ENCODE assay signal across 1 cellular context in genomic region chr20:38806855-38807655, GRCh38.
TF ChIP-seq lines count a peak whose summit lies in the region.

No MANE protein-coding gene starts in this region.

TF ChIP-seq in GM23338, 12 proteins besides CTCF, POLR2A, EP300 and RAD21 (continued from another document):
- TF ChIP-seq, protein P1, sequence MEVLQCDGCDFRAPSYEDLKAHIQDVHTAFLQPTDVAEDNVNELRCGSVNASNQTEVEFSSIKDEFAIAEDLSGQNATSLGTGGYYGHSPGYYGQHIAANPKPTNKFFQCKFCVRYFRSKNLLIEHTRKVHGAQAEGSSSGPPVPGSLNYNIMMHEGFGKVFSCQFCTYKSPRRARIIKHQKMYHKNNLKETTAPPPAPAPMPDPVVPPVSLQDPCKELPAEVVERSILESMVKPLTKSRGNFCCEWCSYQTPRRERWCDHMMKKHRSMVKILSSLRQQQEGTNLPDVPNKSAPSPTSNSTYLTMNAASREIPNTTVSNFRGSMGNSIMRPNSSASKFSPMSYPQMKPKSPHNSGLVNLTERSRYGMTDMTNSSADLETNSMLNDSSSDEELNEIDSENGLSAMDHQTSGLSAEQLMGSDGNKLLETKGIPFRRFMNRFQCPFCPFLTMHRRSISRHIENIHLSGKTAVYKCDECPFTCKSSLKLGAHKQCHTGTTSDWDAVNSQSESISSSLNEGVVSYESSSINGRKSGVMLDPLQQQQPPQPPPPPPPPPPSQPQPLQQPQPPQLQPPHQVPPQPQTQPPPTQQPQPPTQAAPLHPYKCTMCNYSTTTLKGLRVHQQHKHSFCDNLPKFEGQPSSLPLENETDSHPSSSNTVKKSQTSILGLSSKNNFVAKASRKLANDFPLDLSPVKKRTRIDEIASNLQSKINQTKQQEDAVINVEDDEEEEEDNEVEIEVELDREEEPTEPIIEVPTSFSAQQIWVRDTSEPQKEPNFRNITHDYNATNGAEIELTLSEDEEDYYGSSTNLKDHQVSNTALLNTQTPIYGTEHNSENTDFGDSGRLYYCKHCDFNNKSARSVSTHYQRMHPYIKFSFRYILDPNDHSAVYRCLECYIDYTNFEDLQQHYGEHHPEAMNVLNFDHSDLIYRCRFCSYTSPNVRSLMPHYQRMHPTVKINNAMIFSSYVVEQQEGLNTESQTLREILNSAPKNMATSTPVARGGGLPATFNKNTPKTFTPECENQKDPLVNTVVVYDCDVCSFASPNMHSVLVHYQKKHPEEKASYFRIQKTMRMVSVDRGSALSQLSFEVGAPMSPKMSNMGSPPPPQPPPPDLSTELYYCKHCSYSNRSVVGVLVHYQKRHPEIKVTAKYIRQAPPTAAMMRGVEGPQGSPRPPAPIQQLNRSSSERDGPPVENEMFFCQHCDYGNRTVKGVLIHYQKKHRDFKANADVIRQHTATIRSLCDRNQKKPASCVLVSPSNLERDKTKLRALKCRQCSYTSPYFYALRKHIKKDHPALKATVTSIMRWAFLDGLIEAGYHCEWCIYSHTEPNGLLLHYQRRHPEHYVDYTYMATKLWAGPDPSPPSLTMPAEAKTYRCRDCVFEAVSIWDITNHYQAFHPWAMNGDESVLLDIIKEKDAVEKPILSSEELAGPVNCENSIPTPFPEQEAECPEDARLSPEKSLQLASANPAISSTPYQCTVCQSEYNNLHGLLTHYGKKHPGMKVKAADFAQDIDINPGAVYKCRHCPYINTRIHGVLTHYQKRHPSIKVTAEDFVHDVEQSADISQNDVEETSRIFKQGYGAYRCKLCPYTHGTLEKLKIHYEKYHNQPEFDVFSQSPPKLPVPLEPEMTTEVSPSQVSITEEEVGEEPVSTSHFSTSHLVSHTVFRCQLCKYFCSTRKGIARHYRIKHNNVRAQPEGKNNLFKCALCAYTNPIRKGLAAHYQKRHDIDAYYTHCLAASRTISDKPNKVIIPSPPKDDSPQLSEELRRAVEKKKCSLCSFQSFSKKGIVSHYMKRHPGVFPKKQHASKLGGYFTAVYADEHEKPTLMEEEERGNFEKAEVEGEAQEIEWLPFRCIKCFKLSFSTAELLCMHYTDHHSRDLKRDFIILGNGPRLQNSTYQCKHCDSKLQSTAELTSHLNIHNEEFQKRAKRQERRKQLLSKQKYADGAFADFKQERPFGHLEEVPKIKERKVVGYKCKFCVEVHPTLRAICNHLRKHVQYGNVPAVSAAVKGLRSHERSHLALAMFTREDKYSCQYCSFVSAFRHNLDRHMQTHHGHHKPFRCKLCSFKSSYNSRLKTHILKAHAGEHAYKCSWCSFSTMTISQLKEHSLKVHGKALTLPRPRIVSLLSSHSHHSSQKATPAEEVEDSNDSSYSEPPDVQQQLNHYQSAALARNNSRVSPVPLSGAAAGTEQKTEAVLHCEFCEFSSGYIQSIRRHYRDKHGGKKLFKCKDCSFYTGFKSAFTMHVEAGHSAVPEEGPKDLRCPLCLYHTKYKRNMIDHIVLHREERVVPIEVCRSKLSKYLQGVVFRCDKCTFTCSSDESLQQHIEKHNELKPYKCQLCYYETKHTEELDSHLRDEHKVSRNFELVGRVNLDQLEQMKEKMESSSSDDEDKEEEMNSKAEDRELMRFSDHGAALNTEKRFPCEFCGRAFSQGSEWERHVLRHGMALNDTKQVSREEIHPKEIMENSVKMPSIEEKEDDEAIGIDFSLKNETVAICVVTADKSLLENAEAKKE (CRISPR knock-in tag; IDR thresholded peaks at IDR 0.05), result no peak
- TF ChIP-seq POLR2AphosphoS5 (IDR thresholded peaks at IDR 0.05; ENCODE audit: low read depth), result no peak
- TF ChIP-seq ZNF331 (CRISPR knock-in tag; IDR thresholded peaks at IDR 0.05; ENCODE audit: low read depth), result no peak
- TF ChIP-seq ZNF114 (CRISPR knock-in tag; IDR thresholded peaks at IDR 0.05), result no peak
- TF ChIP-seq, protein P2, sequence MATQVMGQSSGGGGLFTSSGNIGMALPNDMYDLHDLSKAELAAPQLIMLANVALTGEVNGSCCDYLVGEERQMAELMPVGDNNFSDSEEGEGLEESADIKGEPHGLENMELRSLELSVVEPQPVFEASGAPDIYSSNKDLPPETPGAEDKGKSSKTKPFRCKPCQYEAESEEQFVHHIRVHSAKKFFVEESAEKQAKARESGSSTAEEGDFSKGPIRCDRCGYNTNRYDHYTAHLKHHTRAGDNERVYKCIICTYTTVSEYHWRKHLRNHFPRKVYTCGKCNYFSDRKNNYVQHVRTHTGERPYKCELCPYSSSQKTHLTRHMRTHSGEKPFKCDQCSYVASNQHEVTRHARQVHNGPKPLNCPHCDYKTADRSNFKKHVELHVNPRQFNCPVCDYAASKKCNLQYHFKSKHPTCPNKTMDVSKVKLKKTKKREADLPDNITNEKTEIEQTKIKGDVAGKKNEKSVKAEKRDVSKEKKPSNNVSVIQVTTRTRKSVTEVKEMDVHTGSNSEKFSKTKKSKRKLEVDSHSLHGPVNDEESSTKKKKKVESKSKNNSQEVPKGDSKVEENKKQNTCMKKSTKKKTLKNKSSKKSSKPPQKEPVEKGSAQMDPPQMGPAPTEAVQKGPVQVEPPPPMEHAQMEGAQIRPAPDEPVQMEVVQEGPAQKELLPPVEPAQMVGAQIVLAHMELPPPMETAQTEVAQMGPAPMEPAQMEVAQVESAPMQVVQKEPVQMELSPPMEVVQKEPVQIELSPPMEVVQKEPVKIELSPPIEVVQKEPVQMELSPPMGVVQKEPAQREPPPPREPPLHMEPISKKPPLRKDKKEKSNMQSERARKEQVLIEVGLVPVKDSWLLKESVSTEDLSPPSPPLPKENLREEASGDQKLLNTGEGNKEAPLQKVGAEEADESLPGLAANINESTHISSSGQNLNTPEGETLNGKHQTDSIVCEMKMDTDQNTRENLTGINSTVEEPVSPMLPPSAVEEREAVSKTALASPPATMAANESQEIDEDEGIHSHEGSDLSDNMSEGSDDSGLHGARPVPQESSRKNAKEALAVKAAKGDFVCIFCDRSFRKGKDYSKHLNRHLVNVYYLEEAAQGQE (IDR thresholded peaks at IDR 0.05; ENCODE audit: unreplicated experiment), result no peak
- no peak for TF ChIP-seq NANOG (IDR thresholded peaks at IDR 0.05; ENCODE audit: borderline replicate concordance)
- TF ChIP-seq CREB1 (CRISPR knock-in tag; IDR thresholded peaks at IDR 0.05; ENCODE audit: low read depth), result no peak
